In genomic region chr5:168614661-168615060, GRCh38 we compare ENCODE assay signal across 1 cellular context.
TF ChIP-seq lines count a peak whose summit lies in the region.

No MANE protein-coding gene starts in this region.

TF ChIP-seq in liver, 16 proteins besides CTCF, POLR2A, EP300 and RAD21:
- TF ChIP-seq ATF3 (IDR thresholded peaks at IDR 0.05): no peak
- TF ChIP-seq SP1 (IDR thresholded peaks at IDR 0.05): no peak
- no peak for TF ChIP-seq YY1 (IDR thresholded peaks at IDR 0.05)
- TF ChIP-seq EGR1 (IDR thresholded peaks at IDR 0.05; ENCODE audit: low read depth in 2 of 2): no peak
- TF ChIP-seq REST (IDR thresholded peaks at IDR 0.05): no peak
- TF ChIP-seq HNF4A (conservative IDR thresholded peaks at IDR 0.05): no peak
- TF ChIP-seq RXRA (IDR thresholded peaks at IDR 0.05): no peak
- no peak for TF ChIP-seq FOXA1 (IDR thresholded peaks at IDR 0.05)
- no peak for TF ChIP-seq TAF1 (conservative IDR thresholded peaks at IDR 0.05)
TF ChIP-seq in liver: peak in this region for 0.
